18 cellular contexts compared by ENCODE assay signal in the genomic region with DNA sequence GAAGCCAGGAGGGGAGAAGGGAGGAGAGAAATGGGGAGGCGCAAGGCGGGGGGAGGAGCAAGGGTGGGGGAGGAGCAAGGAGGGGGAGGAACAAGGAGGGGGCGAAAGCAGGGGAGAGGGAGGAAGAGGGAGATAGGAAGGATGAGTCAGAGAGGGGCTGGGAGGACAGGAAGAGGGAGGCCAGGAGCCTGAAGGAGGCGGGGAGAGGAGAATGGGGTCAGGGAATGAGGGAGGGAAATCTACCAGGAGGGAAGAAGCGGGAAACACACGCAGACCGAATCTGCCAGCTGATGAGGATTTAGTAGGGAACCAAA. TPM values are rescaled to one million over a fixed set of nuclear protein-coding genes. Genes with fewer than 3 reads are reported as not detected.
A peak's percentile ranks its signal among the peaks of the same experiment; 100 is the strongest.
DNase-seq lines count a peak whose midpoint lies in the region; TF ChIP-seq lines count a peak whose summit lies in the region.
"Had no signal": no experiment of that assay in that cellular context is flagged by ENCODE, and none has a peak within 500 bp of the region (broad histone marks: within the 10 kb centered on the region; RNA-seq: fewer than 3 reads in every experiment).

No MANE protein-coding gene starts in this region.

- H3K36me3 ChIP-seq in adrenal gland (replicated peaks in 1 of 2), result no peaks in the 10 kb centered on the region
- H3K36me3 ChIP-seq: ovary, stomach had no signal

- DNase-seq in Daoy (ENCODE audit: low read depth) (peak; percentile 90), HK-2 (ENCODE audit: unreplicated experiment) (peak; percentile 84), amniotic epithelial cell (ENCODE audit: low read depth) (peak; percentile 11), iPS-NIHi7 (ENCODE audit: extremely low spot score) (peak; percentile 78), adrenal gland (no peak), activated T-cell treated with anti-CD3 and anti-CD28 coated beads for 4 hours (no peak), C1 segment of cervical spinal cord (lab: John Stamatoyannopoulos, UW) (no peak), activated gamma-delta T cell treated with Interleukin-2 at 50 U/mL for 16 hours (no peak)
- DNase-seq: activated CD4-positive, alpha-beta T cell treated with anti-CD3 and anti-CD28 coated beads, Interleukin-2, amount 10 ng/mL, durations not matched to agents 7 days and 5 days; activated T-cell treated with anti-CD3 and anti-CD28 coated beads, Interleukin-2, amount 50 U/mL, for 24 hours; CD4-positive, CD25-positive, alpha-beta regulatory T cell; GM23248; midbrain; NCI-H2227 treated with DMSO at 0.1 percent for 48 hours; ovary; small intestine; stomach had no signal

- no peak for TF ChIP-seq POLR2A in adrenal gland (IDR thresholded peaks at IDR 0.05)

- peaks cover 0 to 16% of the 10 kb centered on the region in 2 donors for H3K4me1 ChIP-seq in adrenal gland (replicated peaks in 1 of 2)

- H3K4me3 ChIP-seq in adrenal gland, result no peak overlapping the region
- H3K4me3 ChIP-seq: GM23248, ovary had no signal

- TF ChIP-seq CTCF in adrenal gland (IDR thresholded peaks at IDR 0.05), result no peak

- no peak overlapping the region for H3K27ac ChIP-seq in adrenal gland
- H3K27ac ChIP-seq: GM23248, ovary, stomach had no signal

- intact Hi-C loops in adrenal gland (cut with DNase I), result no loop called here

- peaks cover 90% of the 10 kb centered on the region for H3K27me3 ChIP-seq in adrenal gland

- WGBS in adrenal gland, 4 donors, result 4 to 13% (median 5%) methylated on average over 7 of the region's 7 CpGs

- H3K9me3 ChIP-seq in adrenal gland (replicated peaks in 1 of 3), result no peaks in the 10 kb centered on the region
- H3K9me3 ChIP-seq: stomach had no signal

RNA-seq across cellular contexts. Expression of a gene that starts 1.5 kb away (rescaled TPM):
- 4.6 and 10.2 TPM in 2 replicates for total RNA-seq in Daoy (2014; rRNA removed; shearing (Covaris generic))
- not detected for total RNA-seq in adrenal gland
- under 1 TPM in 1 of 3 donors, not detected in 2; 0.03 TPM for polyA plus RNA-seq in adrenal gland
- total RNA-seq: activated CD4-positive, alpha-beta T cell treated with anti-CD3 and anti-CD28 coated beads, Interleukin-2, amount 10 ng/mL, durations not matched to agents 7 days and 5 days; CD4-positive, CD25-positive, alpha-beta regulatory T cell; fibroblast of lung; GM23248; stomach had no signal
- polyA plus RNA-seq: CD4-positive, CD25-positive, alpha-beta regulatory T cell; fibroblast of lung; GM23248; ovary had no signal

Comparison
In these comparisons a context has a peak if more than half of its experiments do, and no peak if none do; other contexts are left out.
1. DNase-seq: peak in Daoy (single experiment), HK-2 (single experiment), amniotic epithelial cell (single experiment) and iPS-NIHi7 (single experiment); none in adrenal gland (0 of 7), activated T-cell treated with anti-CD3 and anti-CD28 coated beads for 4 hours (single experiment), C1 segment of cervical spinal cord (0 of 14) and activated gamma-delta T cell treated with Interleukin-2 at 50 U/mL for 16 hours (single experiment).